21 cellular contexts compared by ENCODE assay signal in the genomic region with DNA sequence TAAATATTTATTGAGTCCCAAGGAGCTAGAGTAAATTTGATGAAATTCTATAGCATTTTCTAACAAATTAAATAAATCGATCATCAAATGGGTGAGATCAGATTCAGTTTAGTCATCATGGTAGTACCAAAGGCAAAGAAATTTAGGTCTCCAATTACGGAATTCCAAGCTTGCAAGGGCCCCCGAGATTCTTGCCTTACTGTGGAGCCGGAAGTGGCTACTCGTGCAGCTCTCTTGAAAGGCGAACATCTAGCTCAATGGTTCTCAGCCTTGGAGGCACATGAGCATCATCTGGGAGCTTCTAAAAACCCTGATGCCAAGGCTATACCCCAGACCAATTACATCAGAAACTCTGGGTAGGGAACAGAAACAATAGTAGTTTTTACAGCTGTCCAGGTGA.
"Had no signal": no experiment of that assay in that cellular context is flagged by ENCODE, and none has a peak within 500 bp of the region (broad histone marks: within the 10 kb centered on the region; RNA-seq: fewer than 3 reads in every experiment).

No MANE protein-coding gene starts in this region.

- ATAC-seq: activated T-cell treated with anti-CD3 and anti-CD28 coated beads, Interleukin-2, amount 50 U/mL, for 4 hours; SK-N-SH treated with all-trans-retinoic acid at 6 μM for 48 hours; WTC11 had no signal

- H3K36me3 ChIP-seq: cardiac muscle cell, SJSA1 had no signal

- H3K9me3 ChIP-seq: SJSA1 had no signal

- H3K27ac ChIP-seq: cardiac muscle cell, SJSA1 had no signal

- H3K4me3 ChIP-seq: cardiac muscle cell, SJSA1 had no signal

- H3K27me3 ChIP-seq: cardiac muscle cell, SJSA1 had no signal

- DNase-seq: activated CD4-positive, alpha-beta T cell treated with anti-CD3 and anti-CD28 coated beads for 1 hour; activated CD4-positive, alpha-beta T cell treated with anti-CD3 and anti-CD28 coated beads, Interleukin-2, amount 10 ng/mL, durations not matched to agents 24 days and 14 days; activated CD4-positive, alpha-beta T cell treated with anti-CD3 and anti-CD28 coated beads, Interleukin-2, amount 50 U/mL, for 48 hours; activated CD8-positive, alpha-beta memory T cell treated with anti-CD3 and anti-CD28 coated beads for 24 hours; activated effector memory CD4-positive, alpha-beta T cell treated with anti-CD3 and anti-CD28 coated beads, Interleukin-2, amount 50 U/mL, for 16 hours; activated naive CD4-positive, alpha-beta T cell treated with anti-CD3 and anti-CD28 coated beads for 36 hours; activated T-cell treated with anti-CD3 and anti-CD28 coated beads, Interleukin-2, amount 50 U/mL, for 4 hours; amygdala; Kasumi-1; KBM-7; NCI-H1436 treated with DMSO at 0.1 percent for 48 hours; NCI-H2107; NCI-H345; NCI-H510A treated with DMSO at 0.1 percent for 48 hours; NK-92 treated with Interleukin-12 subunit alpha and Interleukin-12 subunit beta, amount 100 ng/mL, for 24 hours; SHP77; T-helper 9 cell had no signal
